8 cellular contexts compared by ENCODE assay signal in the genomic region with DNA sequence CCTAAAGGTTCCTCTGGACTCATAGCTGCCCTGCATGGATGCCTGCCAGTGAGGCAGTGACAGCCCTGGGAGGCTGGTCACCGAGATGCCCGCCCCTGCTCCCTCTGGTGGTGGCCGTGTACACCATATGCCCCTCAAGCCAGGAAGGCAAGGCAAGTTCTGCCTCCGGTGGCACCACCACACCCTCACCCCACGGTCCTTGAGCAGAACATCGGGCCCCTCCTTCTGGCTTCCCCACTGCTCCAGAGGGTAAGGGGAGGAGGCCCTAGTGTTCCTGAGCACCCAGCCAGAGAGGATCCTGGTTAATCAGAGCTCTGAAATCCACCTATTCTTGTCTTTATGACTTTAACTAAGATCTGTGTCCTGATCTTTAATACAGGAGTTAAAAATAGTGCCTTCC. TPM values are rescaled to one million over a fixed set of nuclear protein-coding genes. Genes with fewer than 3 reads are reported as not detected.
DNase-seq lines count a peak whose midpoint lies in the region; ATAC-seq and TF ChIP-seq lines count a peak whose summit lies in the region.

No MANE protein-coding gene starts in this region.

- peak; percentile 75 for ATAC-seq in GM19438 (IDR thresholded peaks at IDR 0.05; ENCODE audit: low read depth, unreplicated experiment)
- ATAC-seq in HG02938 (IDR thresholded peaks at IDR 0.05; ENCODE audit: unreplicated experiment) = no peak

- H3K27me3 ChIP-seq in iPS DF 6.9 (ENCODE audit: control insufficient read depth, insufficient read depth, low read length) (no peaks in the 10 kb centered on the region), transverse colon (no peaks in the 10 kb centered on the region)

- H3K4me1 ChIP-seq in iPS DF 6.9 (ENCODE audit: control insufficient read depth, insufficient read depth, low read length) = peaks cover 4% of the 10 kb centered on the region
- H3K4me1 ChIP-seq in transverse colon = peaks cover 24 to 42% (median 28%) of the 10 kb centered on the region in 4 donors

- TF ChIP-seq POLR2A in transverse colon (IDR thresholded peaks at IDR 0.05) = no peak

- peak in 3 of 5 experiments; percentile 52 to 70 (median 65) for TF ChIP-seq CTCF in transverse colon (IDR thresholded peaks at IDR 0.05)

- no peak overlapping the region for H3K4me3 Mint-ChIP-seq in activated T-helper 2 cell treated with anti-CD3 and anti-CD28 coated beads, Interferon-gamma antibody, Interleukin-2, Interleukin-4, amounts not matched to agents 10 μg/mL and 5 μg/mL and 100 μg/mL, durations not matched to agents 14 hours and 24 hours and 36 hours (ENCODE audit: low read depth)

- no peaks in the 10 kb centered on the region for H3K27me3 Mint-ChIP-seq in activated T-helper 2 cell treated with anti-CD3 and anti-CD28 coated beads, Interferon-gamma antibody, Interleukin-2, Interleukin-4, amounts not matched to agents 10 μg/mL and 5 μg/mL and 100 μg/mL, durations not matched to agents 14 hours and 24 hours and 36 hours (ENCODE audit: low read depth)

- intact Hi-C loops in activated T-helper 2 cell treated with anti-CD3 and anti-CD28 coated beads, Interferon-gamma antibody, Interleukin-2, Interleukin-4, amounts not matched to agents 10 μg/mL and 5 μg/mL and 100 μg/mL, durations not matched to agents 14 hours and 24 hours and 36 hours (cut with micrococcal nuclease) = loop anchor here (1.0 to 2.0 kb wide), 3 partner anchors 45 to 106 kb away; no protein-coding TSS in a partner anchor
- intact Hi-C loops in transverse colon (cut with DNase I; ENCODE audit: low total_unique reads) = no loop called here

- no peaks in the 10 kb centered on the region for H3K9me3 Mint-ChIP-seq in activated T-helper 2 cell treated with anti-CD3 and anti-CD28 coated beads, Interferon-gamma antibody, Interleukin-2, Interleukin-4, amounts not matched to agents 10 μg/mL and 5 μg/mL and 100 μg/mL, durations not matched to agents 14 hours and 24 hours and 36 hours

- peaks cover 4% of the 10 kb centered on the region for H3K4me1 Mint-ChIP-seq in activated T-helper 2 cell treated with anti-CD3 and anti-CD28 coated beads, Interferon-gamma antibody, Interleukin-2, Interleukin-4, amounts not matched to agents 10 μg/mL and 5 μg/mL and 100 μg/mL, durations not matched to agents 14 hours and 24 hours and 36 hours (ENCODE audit: low read depth)

- H3K27ac Mint-ChIP-seq in activated T-helper 2 cell treated with anti-CD3 and anti-CD28 coated beads, Interferon-gamma antibody, Interleukin-2, Interleukin-4, amounts not matched to agents 10 μg/mL and 5 μg/mL and 100 μg/mL, durations not matched to agents 14 hours and 24 hours and 36 hours = no peak overlapping the region

- no peaks in the 10 kb centered on the region for H3K9me3 ChIP-seq in iPS DF 6.9 (ENCODE audit: control insufficient read depth, insufficient read depth, low read length)
- H3K9me3 ChIP-seq in transverse colon = no peaks in the 10 kb centered on the region

- 0 out of 2 replicates have a peak, but pooled peaks cover 2% of the 10 kb centered on the region for H3K36me3 ChIP-seq in iPS DF 6.9 (ENCODE audit: control insufficient read depth, insufficient read depth, low read length)
- H3K36me3 ChIP-seq in transverse colon = no peaks in the 10 kb centered on the region

- no CpG with 5 or more reads among the region's 6 CpGs for WGBS in iPS DF 6.9 (ENCODE audit: insufficient coverage, insufficient read length)
- WGBS in transverse colon (ENCODE audit: low coverage in 1 of 2), 2 donors = 3% methylated on average over 6 of the region's 6 CpGs; no CpG with 5 or more reads in 1 of the 2 donors

- peak; percentile 49 for DNase-seq in NCI-H1436 (lab: John Stamatoyannopoulos, UW)
- DNase-seq in NCI-H1436 treated with DMSO at 0.1 percent for 48 hours (lab: John Stamatoyannopoulos, UW) = no peak
- DNase-seq in NCI-H748 (lab: John Stamatoyannopoulos, UW; ENCODE audit: unreplicated experiment) = peak; percentile 82
- peak; percentile 70 for DNase-seq in activated T-helper 2 cell treated with anti-CD3 and anti-CD28 coated beads, Interferon-gamma antibody, Interleukin-2, Interleukin-4, amounts not matched to agents 10 μg/mL and 5 μg/mL and 100 μg/mL, durations not matched to agents 14 hours and 24 hours and 36 hours (ENCODE audit: low spot score)
- peak; percentile 57 for DNase-seq in iPS DF 6.9 (ENCODE audit: low read depth, low spot score)
- DNase-seq in transverse colon = peak; percentile 94

- no peaks in the 10 kb centered on the region for H3K36me3 Mint-ChIP-seq in activated T-helper 2 cell treated with anti-CD3 and anti-CD28 coated beads, Interferon-gamma antibody, Interleukin-2, Interleukin-4, amounts not matched to agents 10 μg/mL and 5 μg/mL and 100 μg/mL, durations not matched to agents 14 hours and 24 hours and 36 hours (ENCODE audit: low read depth)

- TF ChIP-seq EP300 in transverse colon (IDR thresholded peaks at IDR 0.05; ENCODE audit: low read depth) = no peak

- H3K4me3 ChIP-seq in iPS DF 6.9 (ENCODE audit: low read length) (no peak overlapping the region), transverse colon (no peak overlapping the region)

- H3K27ac ChIP-seq in iPS DF 6.9 (ENCODE audit: low read length) (no peak overlapping the region), transverse colon (peak overlapping the region in 3 of 4 donors; percentile 71 to 92 (median 92))

- in situ Hi-C loops in transverse colon (cut with MboI; ENCODE audit: low pct_ligation_motif_present in 1 of 4, low pct_unique_long_range_greater_than_20kb in 1 of 4, low sequenced_read_pairs in 3 of 4) = no loop called here

RNA-seq across cellular contexts. Expression of gene S100A14, which starts 1.6 kb away (rescaled TPM):
- total RNA-seq in activated T-helper 2 cell treated with anti-CD3 and anti-CD28 coated beads, Interferon-gamma antibody, Interleukin-2, Interleukin-4, amounts not matched to agents 10 μg/mL and 5 μg/mL and 100 μg/mL, durations not matched to agents 14 hours and 24 hours and 36 hours = not detected in 2 replicates
- total RNA-seq in transverse colon = 100 to 1,000 TPM; 134 to 514 (median 437) TPM

RNA-seq across cellular contexts. Expression of gene S100A16, which starts 4.7 kb away (rescaled TPM):
- total RNA-seq in activated T-helper 2 cell treated with anti-CD3 and anti-CD28 coated beads, Interferon-gamma antibody, Interleukin-2, Interleukin-4, amounts not matched to agents 10 μg/mL and 5 μg/mL and 100 μg/mL, durations not matched to agents 14 hours and 24 hours and 36 hours = not detected in 2 replicates
- 100 to 1,000 TPM; 181 to 223 (median 196) TPM for total RNA-seq in transverse colon

RNA-seq across cellular contexts. Expression of gene S100A13, which starts 9.6 kb away (rescaled TPM):
- 3.9 and 4.0 TPM in 2 replicates for total RNA-seq in activated T-helper 2 cell treated with anti-CD3 and anti-CD28 coated beads, Interferon-gamma antibody, Interleukin-2, Interleukin-4, amounts not matched to agents 10 μg/mL and 5 μg/mL and 100 μg/mL, durations not matched to agents 14 hours and 24 hours and 36 hours
- total RNA-seq in transverse colon = 10 to 100 TPM; 33.8 to 67.8 (median 45.5) TPM

RNA-seq across cellular contexts. Expression of gene S100A1, which starts 10.6 kb away (rescaled TPM):
- total RNA-seq in activated T-helper 2 cell treated with anti-CD3 and anti-CD28 coated beads, Interferon-gamma antibody, Interleukin-2, Interleukin-4, amounts not matched to agents 10 μg/mL and 5 μg/mL and 100 μg/mL, durations not matched to agents 14 hours and 24 hours and 36 hours = not detected in 2 replicates
- 1 to 10 TPM in 2 of 4 donors, not detected in 2; 3.7 to 4.4 TPM for total RNA-seq in transverse colon

RNA-seq across cellular contexts. Expression of gene CHTOP, which starts 16.2 kb away (rescaled TPM):
- 94.6 and 98.7 TPM in 2 replicates for total RNA-seq in activated T-helper 2 cell treated with anti-CD3 and anti-CD28 coated beads, Interferon-gamma antibody, Interleukin-2, Interleukin-4, amounts not matched to agents 10 μg/mL and 5 μg/mL and 100 μg/mL, durations not matched to agents 14 hours and 24 hours and 36 hours
- 10 to 100 TPM; 35.2 to 86.1 (median 65.2) TPM for total RNA-seq in transverse colon

Comparison
In these comparisons a context has a peak if more than half of its experiments do, and no peak if none do; other contexts are left out.
1. RNA of gene S100A14, which starts 1.6 kb away (total RNA-seq): 134 to 514 TPM in transverse colon; not detected in activated T-helper 2 cell treated with anti-CD3 and anti-CD28 coated beads, Interferon-gamma antibody, Interleukin-2, Interleukin-4, amounts not matched to agents 10 μg/mL and 5 μg/mL and 100 μg/mL, durations not matched to agents 14 hours and 24 hours and 36 hours; every median in the first group is over 100 times any median in the second.
2. RNA of gene S100A16, which starts 4.7 kb away (total RNA-seq): 181 to 223 TPM in transverse colon; not detected in activated T-helper 2 cell treated with anti-CD3 and anti-CD28 coated beads, Interferon-gamma antibody, Interleukin-2, Interleukin-4, amounts not matched to agents 10 μg/mL and 5 μg/mL and 100 μg/mL, durations not matched to agents 14 hours and 24 hours and 36 hours; every median in the first group is over 100 times any median in the second.